21 cellular contexts compared by ENCODE assay signal in genomic region chr11:116792144-116792868, GRCh38. TPM values are rescaled to one million over a fixed set of nuclear protein-coding genes. Genes with fewer than 3 reads are reported as not detected.
DNase-seq lines count a peak whose midpoint lies in the region; ATAC-seq, FAIRE-seq and TF ChIP-seq lines count a peak whose summit lies in the region.
"Had no signal": no experiment of that assay in that cellular context is flagged by ENCODE, and none has a peak within 500 bp of the region (broad histone marks: within the 10 kb centered on the region; RNA-seq: fewer than 3 reads in every experiment).

No MANE protein-coding gene starts in this region.

- no peaks in the 10 kb centered on the region for H3K27me3 Mint-ChIP-seq in osteocyte (ENCODE audit: unreplicated experiment)
- peaks cover 9 to 10% (median 9%) of the 10 kb centered on the region in 3 donors for H3K27me3 Mint-ChIP-seq in immature natural killer cell (ENCODE audit: low read depth in 3 of 3)

- CTCF ChIA-PET in PC-3 (lab: Charles Lee) (no interaction called here), HepG2 (lab: Yijun Ruan, JAX; ENCODE audit: low intra/inter-chr PET ratio, low total read pairs) (interaction anchor here (0.9 to 2.6 kb wide), 6 partner anchors 34 to 314 kb away, joined by 3 to 23 read pairs (median 8); partner anchors contain the start of gene APOC3)

- H3K36me3 ChIP-seq in GM23248 (ENCODE audit: low read depth) (no peaks in the 10 kb centered on the region), PC-3 (ENCODE audit: low read depth, low read length) (no peaks in the 10 kb centered on the region), HepG2 (replicated peaks in 1 of 2; ENCODE audit: control insufficient read depth in 1 of 2, insufficient read depth in 2 of 2, low read length in 2 of 2) (no peaks in the 10 kb centered on the region)
- H3K36me3 ChIP-seq: BLaER1 treated with 17β-estradiol and CSF1 and Interleukin-3, amounts not matched to agents 10 nM and 100 nM had no signal

- no peak for TF ChIP-seq CTCF in PC-3 (conservative IDR thresholded peaks at IDR 0.05; ENCODE audit: low read depth, low read length)
- TF ChIP-seq CTCF in HepG2 (CRISPR knock-in tag; IDR thresholded peaks at IDR 0.05): no peak
- TF ChIP-seq CTCF in osteocyte (IDR thresholded peaks at IDR 0.05): no peak
- TF ChIP-seq CTCF in GM13976 (IDR thresholded peaks at IDR 0.05; ENCODE audit: borderline replicate concordance, control extremely low read depth, extremely low read depth, insufficient read depth, missing control alignments): no peak

- POLR2A ChIA-PET in PC-3 (lab: Charles Lee; ENCODE audit: unreplicated experiment) (no interaction called here), HepG2 (lab: Yijun Ruan, JAX) (interaction anchor here (0.8 to 17.3 kb wide), 8 partner anchors 15 to 388 kb away, joined by 3 to 1365 read pairs (median 6); partner anchors contain the start of genes APOA1, APOA4, APOC3 and SIK3)

- peaks cover 33% of the 10 kb centered on the region for H3K4me1 ChIP-seq in GM23248 (ENCODE audit: insufficient read depth)
- peaks cover 26% of the 10 kb centered on the region for H3K4me1 ChIP-seq in PC-3 (ENCODE audit: insufficient read depth, low read length)
- peaks cover 90% of the 10 kb centered on the region for H3K4me1 ChIP-seq in HepG2 (ENCODE audit: insufficient read depth, low read length)

- H3K4me3 Mint-ChIP-seq in osteocyte (ENCODE audit: unreplicated experiment) (no peak overlapping the region), immature natural killer cell (no peak overlapping the region)
- H3K4me3 Mint-ChIP-seq: H9 had no signal

- intact Hi-C loops in PC-3 (cut with micrococcal nuclease) (loop anchor here (5.0 kb wide), 2 partner anchors 60 to 315 kb away; no protein-coding TSS in a partner anchor), HepG2 (cut with micrococcal nuclease; ENCODE audit: unreplicated experiment) (loop anchor here (1.0 kb wide), 2 partner anchors 16 to 314 kb away; no protein-coding TSS in a partner anchor)

- peak; percentile 86 to 90 for TF ChIP-seq POLR2A in HepG2 (IDR thresholded peaks at IDR 0.05; ENCODE audit: insufficient read depth in 1 of 2, low read depth in 2 of 2, low read length in 2 of 2)

- peaks cover 5% of the 10 kb centered on the region for H3K79me2 ChIP-seq in GM23248 (ENCODE audit: insufficient read depth)
- peaks cover 5% of the 10 kb centered on the region for H3K79me2 ChIP-seq in PC-3 (ENCODE audit: low read length)
- H3K79me2 ChIP-seq in HepG2 (ENCODE audit: insufficient read depth, low read length): peaks cover 22% of the 10 kb centered on the region

- ATAC-seq in PC-3 (no peak), HepG2 (peak; percentile 29)

- no peak overlapping the region for H2AFZ ChIP-seq in GM23248
- no peak overlapping the region for H2AFZ ChIP-seq in PC-3 (ENCODE audit: low read length)
- no peak overlapping the region for H2AFZ ChIP-seq in HepG2 (ENCODE audit: low read length)

- H3K9me3 ChIP-seq in GM23248 (ENCODE audit: low read depth) (no peaks in the 10 kb centered on the region), PC-3 (ENCODE audit: low read length) (no peaks in the 10 kb centered on the region), HepG2 (ENCODE audit: low read length) (no peaks in the 10 kb centered on the region)

- no peaks in the 10 kb centered on the region for H3K27me3 ChIP-seq in GM23248 (replicated peaks; ENCODE audit: insufficient read depth)
- H3K27me3 ChIP-seq in PC-3 (ENCODE audit: low read length): no peaks in the 10 kb centered on the region
- no peaks in the 10 kb centered on the region; a peak in 1 of 5 replicates for H3K27me3 ChIP-seq in HepG2 (ENCODE audit: control insufficient read depth in 1 of 2, insufficient read depth in 2 of 2, low read length in 2 of 2)
- H3K27me3 ChIP-seq: BLaER1 treated with 17β-estradiol and CSF1 and Interleukin-3, amounts not matched to agents 10 nM and 100 nM had no signal

- H3K4me3 ChIP-seq in GM23248 (no peak overlapping the region), PC-3 (ENCODE audit: low read length) (no peak overlapping the region), HepG2 (replicated peaks in 1 of 3; ENCODE audit: insufficient read depth in 1 of 3, low read depth in 2 of 3, low read length in 3 of 3) (peak overlapping the region; percentile 57 to 83 (median 58))
- H3K4me3 ChIP-seq: BLaER1 treated with 17β-estradiol and CSF1 and Interleukin-3, amounts not matched to agents 10 nM and 100 nM had no signal

- DNase-seq in GM23248 (no peak), PC-3 (no peak), HepG2 (ENCODE audit: low spot score) (peak; percentile 63), osteocyte (ENCODE audit: extremely low spot score, unreplicated experiment) (peak; percentile 64), GM19239 (ENCODE audit: insufficient read length, low spot score) (no peak), GM13976 (ENCODE audit: low spot score) (no peak), immature natural killer cell (no peak)
- DNase-seq: CD8-positive, alpha-beta memory T cell; H9; NCI-H1105; NCI-H2081; NCI-H510A; NCI-H748 treated with DMSO at 0.1 percent for 48 hours; NK-92 treated with Interleukin-12 subunit alpha and Interleukin-12 subunit beta, amount 100 ng/mL, for 24 hours; Right ventricle myocardium superior had no signal

- H3K27ac ChIP-seq in GM23248 (0 out of 2 replicates have a peak overlapping the region, but pooled peaks have one; percentile 26), PC-3 (ENCODE audit: low read length) (no peak overlapping the region), HepG2 (ENCODE audit: extremely low read length, insufficient read depth, low read length) (peak overlapping the region; percentile 87)
- H3K27ac ChIP-seq: BLaER1 treated with 17β-estradiol and CSF1 and Interleukin-3, amounts not matched to agents 10 nM and 100 nM; SK-N-MC had no signal

- H3F3A ChIP-seq in GM23248 (ENCODE audit: insufficient read depth) (peaks cover 24% of the 10 kb centered on the region), PC-3 (ENCODE audit: low read length, unreplicated experiment) (no peaks in the 10 kb centered on the region)

- H3K4me1 Mint-ChIP-seq in osteocyte (ENCODE audit: unreplicated experiment): peaks cover 6% of the 10 kb centered on the region
- H3K4me1 Mint-ChIP-seq in immature natural killer cell: peaks cover 14 to 15% of the 10 kb centered on the region in 2 donors

- no peak overlapping the region for H3K9ac ChIP-seq in GM23248
- no peak overlapping the region for H3K9ac ChIP-seq in PC-3 (ENCODE audit: low read length)
- H3K9ac ChIP-seq in HepG2 (ENCODE audit: insufficient read depth, low read depth, low read length): peak overlapping the region; percentile 80
- H3K9ac ChIP-seq: BLaER1 treated with 17β-estradiol and CSF1 and Interleukin-3, amounts not matched to agents 10 nM and 100 nM had no signal

- H3K4me2 ChIP-seq in GM23248 (ENCODE audit: unreplicated experiment): peak overlapping the region; percentile 21
- peak overlapping the region; percentile 27 for H3K4me2 ChIP-seq in PC-3 (ENCODE audit: low read length)
- peak overlapping the region; percentile 93 for H3K4me2 ChIP-seq in HepG2 (ENCODE audit: low read depth, low read length)

- H3K27ac Mint-ChIP-seq in osteocyte (ENCODE audit: unreplicated experiment): no peak overlapping the region
- no peak overlapping the region for H3K27ac Mint-ChIP-seq in immature natural killer cell
- H3K27ac Mint-ChIP-seq: H9 had no signal

- H3K9me2 ChIP-seq in GM23248 (ENCODE audit: insufficient read depth): no peaks in the 10 kb centered on the region
- no peaks in the 10 kb centered on the region for H3K9me2 ChIP-seq in PC-3 (replicated peaks; ENCODE audit: low read length)

- H4K20me1 ChIP-seq in GM23248 (ENCODE audit: insufficient read depth) (no peaks in the 10 kb centered on the region), PC-3 (ENCODE audit: low read length) (no peaks in the 10 kb centered on the region), HepG2 (ENCODE audit: insufficient read depth, low read length) (no peaks in the 10 kb centered on the region)

- peak; percentile 37; the same call in 1 of the 2 replicates for TF ChIP-seq RAD21 in HepG2 (CRISPR knock-in tag; IDR thresholded peaks at IDR 0.05)

- FAIRE-seq in HepG2 (lab: Jason Lieb, UNC) (peak; percentile 69), GM19239 (lab: Jason Lieb, UNC) (no peak)
- FAIRE-seq: G401.6 had no signal

- 72 to 73% methylated on average over 7 to 8 of the region's 8 CpGs for WGBS in GM23248 (ENCODE audit: low coverage in 1 of 2, low lambda C conversion rate in 2 of 2, missing lambda C conversion rate in 2 of 2), 2 experiments
- WGBS in HepG2 (ENCODE audit: low lambda C conversion rate): 16% methylated on average over 8 of the region's 8 CpGs

- H3K36me3 Mint-ChIP-seq in osteocyte (ENCODE audit: unreplicated experiment) (no peaks in the 10 kb centered on the region), immature natural killer cell (no peaks in the 10 kb centered on the region)

- BruUV-seq in PC-3 (replicated peaks; lab: Mats Ljungman, UMichigan) (no TSS peak), HepG2 (replicated peaks; lab: Mats Ljungman, UMichigan) (no TSS peak)

- TF ChIP-seq EP300 in HepG2 (IDR thresholded peaks at IDR 0.05; ENCODE audit: low read depth in 2 of 2, low read length in 2 of 2) (peak; percentile 19 to 84; a peak in 3 of 4 replicates), HepG2 (CRISPR knock-in tag; IDR thresholded peaks at IDR 0.05; ENCODE audit: borderline replicate concordance) (peak; percentile 49; the same call in 1 of the 2 replicates)

- in situ Hi-C loops in GM23248 (cut with MboI): no loop called here
- in situ Hi-C loops in HepG2 (cut with HindIII; ENCODE audit: extremely low pct_ligation_motif_present, low pct_unique_long_range_greater_than_20kb): loop anchor here (5.0 to 10.0 kb wide), 2 partner anchors 45 to 302 kb away; partner anchors contain the start of genes APOA1 and SIK3
- in situ Hi-C loops in GM13976 (cut with MboI; ENCODE audit: low sequenced_read_pairs, unreplicated experiment): loop anchor here (25.0 kb wide), 1 partner anchor 320 kb away; no protein-coding TSS in a partner anchor

- no peaks in the 10 kb centered on the region for H3K9me3 Mint-ChIP-seq in osteocyte (ENCODE audit: unreplicated experiment)
- no peaks in the 10 kb centered on the region for H3K9me3 Mint-ChIP-seq in immature natural killer cell
- H3K9me3 Mint-ChIP-seq: CD8-positive, alpha-beta memory T cell; H9 had no signal

RNA-seq across cellular contexts. Expression of gene APOA5, which starts 0.6 kb away (rescaled TPM):
- total RNA-seq in GM23248 (2014; rRNA removed; shearing (Covaris generic)): not detected in 2 replicates
- polyA plus RNA-seq in GM23248 (2016; fragmentation: Nextera tagmentation; extraction: Ambion mirVana) (not detected in 2 replicates), HepG2 (2011; rRNA removed) (44.0 and 61.4 TPM in 2 replicates), immature natural killer cell (not detected)
- total RNA-seq in PC-3 (2014; rRNA removed) (not detected in 2 replicates), HepG2 (2016; rRNA removed; fragmentation: Illumina TruSeq; extraction: Trizol) (21.9 and 49.1 TPM in 2 replicates), osteocyte (not detected in 2 replicates)
- total RNA-seq in HepG2 (2016; cell fraction: cytosol; rRNA removed; fragmentation: Illumina TruSeq; extraction: Trizol; ENCODE audit: low read depth): 4.6 and 4.7 TPM in 2 replicates
- total RNA-seq in HepG2 (2016; cell fraction: insoluble cytoplasmic fraction; rRNA removed; fragmentation: Illumina TruSeq; extraction: Trizol): 16.8 and 55.7 TPM in 2 replicates
- total RNA-seq in HepG2 (2016; cell fraction: membrane; rRNA removed; fragmentation: Illumina TruSeq; extraction: Trizol): 7.4 and 9.8 TPM in 2 replicates
- total RNA-seq in HepG2 (2016; cell fraction: nucleus; rRNA removed; fragmentation: Illumina TruSeq; extraction: Trizol): 41.1 and 46.7 TPM in 2 replicates
- 50.5 and 63.0 TPM in 2 replicates for polyA plus RNA-seq in HepG2 (2011; cell fraction: cytosol; rRNA removed)
- 48.8 and 51.3 TPM in 2 replicates for polyA plus RNA-seq in HepG2 (2011; cell fraction: nucleus; rRNA removed)
- 32.9 and 35.6 TPM in 2 replicates for polyA plus RNA-seq in HepG2 (2012)
- polyA plus RNA-seq in HepG2 (2016; cell fraction: cytosol; fragmentation: Illumina TruSeq; extraction: Trizol; ENCODE audit: low read depth): 3.5 and 4.1 TPM in 2 replicates
- 17.4 and 19.7 TPM in 2 replicates for polyA plus RNA-seq in HepG2 (2016; cell fraction: insoluble cytoplasmic fraction; fragmentation: Illumina TruSeq; extraction: Trizol; ENCODE audit: low read depth)
- 5.1 and 6.3 TPM in 2 replicates for polyA plus RNA-seq in HepG2 (2016; cell fraction: membrane; fragmentation: Illumina TruSeq; extraction: Trizol; ENCODE audit: low read depth)
- 67.2 and 70.6 TPM in 2 replicates for polyA plus RNA-seq in HepG2 (2016; cell fraction: nucleus; fragmentation: Illumina TruSeq; extraction: Trizol; ENCODE audit: insufficient read depth, low read depth)
- 37.9 TPM in 1 of 2 replicates, not detected in the other for polyA minus RNA-seq in HepG2 (2011; rRNA and poly(A)+ RNA removed; ENCODE audit: low replicate concordance)
- 21.8 and 26.5 TPM in 2 replicates for polyA minus RNA-seq in HepG2 (2011; cell fraction: cytosol; rRNA and poly(A)+ RNA removed)
- polyA minus RNA-seq in HepG2 (2011; cell fraction: nucleus; rRNA and poly(A)+ RNA removed): 24.4 and 25.6 TPM in 2 replicates
- total RNA-seq: A673; CD8-positive, alpha-beta memory T cell; HT-29; OCI-LY7; Right ventricle myocardium superior had no signal
- polyA plus RNA-seq: CD8-positive, alpha-beta memory T cell had no signal

RNA-seq across cellular contexts. Expression of gene ZPR1, which starts 4.5 kb away (rescaled TPM):
- 30.8 and 34.9 TPM in 2 replicates for total RNA-seq in GM23248 (2014; rRNA removed; shearing (Covaris generic))
- polyA plus RNA-seq in GM23248 (2016; fragmentation: Nextera tagmentation; extraction: Ambion mirVana): 71.3 and 76.8 TPM in 2 replicates
- total RNA-seq in PC-3 (2014; rRNA removed): 86.5 and 89.5 TPM in 2 replicates
- total RNA-seq in HepG2 (2016; rRNA removed; fragmentation: Illumina TruSeq; extraction: Trizol): 79.3 and 102 TPM in 2 replicates
- total RNA-seq in HepG2 (2016; cell fraction: cytosol; rRNA removed; fragmentation: Illumina TruSeq; extraction: Trizol; ENCODE audit: low read depth): 37.7 and 41.8 TPM in 2 replicates
- total RNA-seq in HepG2 (2016; cell fraction: insoluble cytoplasmic fraction; rRNA removed; fragmentation: Illumina TruSeq; extraction: Trizol): 81.1 and 95.0 TPM in 2 replicates
- 74.2 and 83.3 TPM in 2 replicates for total RNA-seq in HepG2 (2016; cell fraction: membrane; rRNA removed; fragmentation: Illumina TruSeq; extraction: Trizol)
- total RNA-seq in HepG2 (2016; cell fraction: nucleus; rRNA removed; fragmentation: Illumina TruSeq; extraction: Trizol): 52.5 and 60.5 TPM in 2 replicates
- 40.0 and 45.2 TPM in 2 replicates for polyA plus RNA-seq in HepG2 (2011; rRNA removed)
- polyA plus RNA-seq in HepG2 (2011; cell fraction: cytosol; rRNA removed): 31.7 and 43.5 TPM in 2 replicates
- polyA plus RNA-seq in HepG2 (2011; cell fraction: nucleus; rRNA removed): 34.9 and 46.0 TPM in 2 replicates
- 28.2 and 35.4 TPM in 2 replicates for polyA plus RNA-seq in HepG2 (2012)
- 55.3 and 55.7 TPM in 2 replicates for polyA plus RNA-seq in HepG2 (2016; cell fraction: cytosol; fragmentation: Illumina TruSeq; extraction: Trizol; ENCODE audit: low read depth)
- 104 and 107 TPM in 2 replicates for polyA plus RNA-seq in HepG2 (2016; cell fraction: insoluble cytoplasmic fraction; fragmentation: Illumina TruSeq; extraction: Trizol; ENCODE audit: low read depth)
- 67.7 and 70.1 TPM in 2 replicates for polyA plus RNA-seq in HepG2 (2016; cell fraction: membrane; fragmentation: Illumina TruSeq; extraction: Trizol; ENCODE audit: low read depth)
- 88.0 and 94.3 TPM in 2 replicates for polyA plus RNA-seq in HepG2 (2016; cell fraction: nucleus; fragmentation: Illumina TruSeq; extraction: Trizol; ENCODE audit: insufficient read depth, low read depth)
- polyA minus RNA-seq in HepG2 (2011; rRNA and poly(A)+ RNA removed; ENCODE audit: low replicate concordance): 25.2 and 35.9 TPM in 2 replicates
- polyA minus RNA-seq in HepG2 (2011; cell fraction: cytosol; rRNA and poly(A)+ RNA removed): 28.7 and 36.5 TPM in 2 replicates
- 64.4 and 81.6 TPM in 2 replicates for polyA minus RNA-seq in HepG2 (2011; cell fraction: nucleus; rRNA and poly(A)+ RNA removed)
- 33.1 and 35.1 TPM in 2 replicates for total RNA-seq in osteocyte
- polyA plus RNA-seq in immature natural killer cell: 10 to 100 TPM; 27.8 to 34.3 (median 31.5) TPM

RNA-seq across cellular contexts. Expression of gene BUD13, which starts 19.5 kb away (rescaled TPM):
- total RNA-seq in GM23248 (2014; rRNA removed; shearing (Covaris generic)): 8.2 and 12.3 TPM in 2 replicates
- 6.3 and 7.7 TPM in 2 replicates for polyA plus RNA-seq in GM23248 (2016; fragmentation: Nextera tagmentation; extraction: Ambion mirVana)
- 28.9 and 38.0 TPM in 2 replicates for total RNA-seq in PC-3 (2014; rRNA removed)
- 25.9 and 31.9 TPM in 2 replicates for total RNA-seq in HepG2 (2016; rRNA removed; fragmentation: Illumina TruSeq; extraction: Trizol)
- total RNA-seq in HepG2 (2016; cell fraction: cytosol; rRNA removed; fragmentation: Illumina TruSeq; extraction: Trizol; ENCODE audit: low read depth): 9.8 and 11.4 TPM in 2 replicates
- 26.1 and 34.7 TPM in 2 replicates for total RNA-seq in HepG2 (2016; cell fraction: insoluble cytoplasmic fraction; rRNA removed; fragmentation: Illumina TruSeq; extraction: Trizol)
- 13.7 and 16.8 TPM in 2 replicates for total RNA-seq in HepG2 (2016; cell fraction: membrane; rRNA removed; fragmentation: Illumina TruSeq; extraction: Trizol)
- 15.5 and 16.7 TPM in 2 replicates for total RNA-seq in HepG2 (2016; cell fraction: nucleus; rRNA removed; fragmentation: Illumina TruSeq; extraction: Trizol)
- 13.3 and 13.6 TPM in 2 replicates for polyA plus RNA-seq in HepG2 (2011; rRNA removed)
- polyA plus RNA-seq in HepG2 (2011; cell fraction: cytosol; rRNA removed): 12.0 and 12.9 TPM in 2 replicates
- polyA plus RNA-seq in HepG2 (2011; cell fraction: nucleus; rRNA removed): 13.7 and 14.5 TPM in 2 replicates
- polyA plus RNA-seq in HepG2 (2012): 8.9 and 13.2 TPM in 2 replicates
- polyA plus RNA-seq in HepG2 (2016; cell fraction: cytosol; fragmentation: Illumina TruSeq; extraction: Trizol; ENCODE audit: low read depth): 2.2 and 2.6 TPM in 2 replicates
- 28.6 and 34.0 TPM in 2 replicates for polyA plus RNA-seq in HepG2 (2016; cell fraction: insoluble cytoplasmic fraction; fragmentation: Illumina TruSeq; extraction: Trizol; ENCODE audit: low read depth)
- polyA plus RNA-seq in HepG2 (2016; cell fraction: membrane; fragmentation: Illumina TruSeq; extraction: Trizol; ENCODE audit: low read depth): 5.5 and 6.3 TPM in 2 replicates
- 25.0 and 27.1 TPM in 2 replicates for polyA plus RNA-seq in HepG2 (2016; cell fraction: nucleus; fragmentation: Illumina TruSeq; extraction: Trizol; ENCODE audit: insufficient read depth, low read depth)
- polyA minus RNA-seq in HepG2 (2011; rRNA and poly(A)+ RNA removed; ENCODE audit: low replicate concordance): 14.1 and 21.2 TPM in 2 replicates
- 8.4 and 8.5 TPM in 2 replicates for polyA minus RNA-seq in HepG2 (2011; cell fraction: cytosol; rRNA and poly(A)+ RNA removed)
- polyA minus RNA-seq in HepG2 (2011; cell fraction: nucleus; rRNA and poly(A)+ RNA removed): 12.2 and 14.8 TPM in 2 replicates
- total RNA-seq in osteocyte: 13.1 and 15.2 TPM in 2 replicates
- polyA plus RNA-seq in immature natural killer cell: 10 to 100 TPM in 1 of 3 donors, 1 to 10 TPM in 2; 5.7 to 16.0 (median 7.0) TPM

RNA-seq across cellular contexts. Expression of gene APOA4, which starts 30.8 kb away (rescaled TPM):
- not detected in 2 replicates for total RNA-seq in GM23248 (2014; rRNA removed; shearing (Covaris generic))
- polyA plus RNA-seq in GM23248 (2016; fragmentation: Nextera tagmentation; extraction: Ambion mirVana) (not detected in 2 replicates), HepG2 (2011; rRNA removed) (7.2 and 11.0 TPM in 2 replicates), immature natural killer cell (not detected)
- total RNA-seq in PC-3 (2014; rRNA removed) (not detected in 2 replicates), HepG2 (2016; rRNA removed; fragmentation: Illumina TruSeq; extraction: Trizol) (1.8 and 3.8 TPM in 2 replicates), osteocyte (not detected in 2 replicates)
- 1.2 and 2.1 TPM in 2 replicates for total RNA-seq in HepG2 (2016; cell fraction: cytosol; rRNA removed; fragmentation: Illumina TruSeq; extraction: Trizol; ENCODE audit: low read depth)
- 2.1 and 3.7 TPM in 2 replicates for total RNA-seq in HepG2 (2016; cell fraction: insoluble cytoplasmic fraction; rRNA removed; fragmentation: Illumina TruSeq; extraction: Trizol)
- 2.5 and 3.8 TPM in 2 replicates for total RNA-seq in HepG2 (2016; cell fraction: membrane; rRNA removed; fragmentation: Illumina TruSeq; extraction: Trizol)
- 1.5 and 3.9 TPM in 2 replicates for total RNA-seq in HepG2 (2016; cell fraction: nucleus; rRNA removed; fragmentation: Illumina TruSeq; extraction: Trizol)
- 9.4 and 10.1 TPM in 2 replicates for polyA plus RNA-seq in HepG2 (2011; cell fraction: cytosol; rRNA removed)
- 4.4 and 6.4 TPM in 2 replicates for polyA plus RNA-seq in HepG2 (2011; cell fraction: nucleus; rRNA removed)
- 5.7 and 7.6 TPM in 2 replicates for polyA plus RNA-seq in HepG2 (2012)
- 1.8 and 2.4 TPM in 2 replicates for polyA plus RNA-seq in HepG2 (2016; cell fraction: cytosol; fragmentation: Illumina TruSeq; extraction: Trizol; ENCODE audit: low read depth)
- 1.6 and 1.8 TPM in 2 replicates for polyA plus RNA-seq in HepG2 (2016; cell fraction: insoluble cytoplasmic fraction; fragmentation: Illumina TruSeq; extraction: Trizol; ENCODE audit: low read depth)
- polyA plus RNA-seq in HepG2 (2016; cell fraction: membrane; fragmentation: Illumina TruSeq; extraction: Trizol; ENCODE audit: low read depth): 2.4 and 3.3 TPM in 2 replicates
- 3.5 and 4.1 TPM in 2 replicates for polyA plus RNA-seq in HepG2 (2016; cell fraction: nucleus; fragmentation: Illumina TruSeq; extraction: Trizol; ENCODE audit: insufficient read depth, low read depth)
- polyA minus RNA-seq in HepG2 (2011; rRNA and poly(A)+ RNA removed; ENCODE audit: low replicate concordance): 4.4 TPM in 1 of 2 replicates, not detected in the other
- polyA minus RNA-seq in HepG2 (2011; cell fraction: cytosol; rRNA and poly(A)+ RNA removed): 2.5 and 3.2 TPM in 2 replicates
- 0.77 and 1.6 TPM in 2 replicates for polyA minus RNA-seq in HepG2 (2011; cell fraction: nucleus; rRNA and poly(A)+ RNA removed)
- total RNA-seq: A673; CD8-positive, alpha-beta memory T cell; H9; HT-29; OCI-LY7; Right ventricle myocardium superior had no signal
- polyA plus RNA-seq: CD8-positive, alpha-beta memory T cell had no signal

RNA-seq across cellular contexts. Expression of gene APOC3, which starts 37.4 kb away (rescaled TPM):
- not detected in 2 replicates for total RNA-seq in GM23248 (2014; rRNA removed; shearing (Covaris generic))
- polyA plus RNA-seq in GM23248 (2016; fragmentation: Nextera tagmentation; extraction: Ambion mirVana) (not detected in 2 replicates), HepG2 (2011; rRNA removed) (687 and 1,005 TPM in 2 replicates), immature natural killer cell (not detected)
- total RNA-seq in PC-3 (2014; rRNA removed) (not detected in 2 replicates), HepG2 (2016; rRNA removed; fragmentation: Illumina TruSeq; extraction: Trizol) (179 and 314 TPM in 2 replicates), osteocyte (not detected in 2 replicates)
- total RNA-seq in HepG2 (2016; cell fraction: cytosol; rRNA removed; fragmentation: Illumina TruSeq; extraction: Trizol; ENCODE audit: low read depth): 470 and 617 TPM in 2 replicates
- 191 and 310 TPM in 2 replicates for total RNA-seq in HepG2 (2016; cell fraction: insoluble cytoplasmic fraction; rRNA removed; fragmentation: Illumina TruSeq; extraction: Trizol)
- total RNA-seq in HepG2 (2016; cell fraction: membrane; rRNA removed; fragmentation: Illumina TruSeq; extraction: Trizol): 250 and 324 TPM in 2 replicates
- 211 and 238 TPM in 2 replicates for total RNA-seq in HepG2 (2016; cell fraction: nucleus; rRNA removed; fragmentation: Illumina TruSeq; extraction: Trizol)
- polyA plus RNA-seq in HepG2 (2011; cell fraction: cytosol; rRNA removed): 944 and 988 TPM in 2 replicates
- 255 and 392 TPM in 2 replicates for polyA plus RNA-seq in HepG2 (2011; cell fraction: nucleus; rRNA removed)
- 921 and 1,213 TPM in 2 replicates for polyA plus RNA-seq in HepG2 (2012)
- polyA plus RNA-seq in HepG2 (2016; cell fraction: cytosol; fragmentation: Illumina TruSeq; extraction: Trizol; ENCODE audit: low read depth): 724 and 925 TPM in 2 replicates
- 243 and 253 TPM in 2 replicates for polyA plus RNA-seq in HepG2 (2016; cell fraction: insoluble cytoplasmic fraction; fragmentation: Illumina TruSeq; extraction: Trizol; ENCODE audit: low read depth)
- polyA plus RNA-seq in HepG2 (2016; cell fraction: membrane; fragmentation: Illumina TruSeq; extraction: Trizol; ENCODE audit: low read depth): 332 and 399 TPM in 2 replicates
- polyA plus RNA-seq in HepG2 (2016; cell fraction: nucleus; fragmentation: Illumina TruSeq; extraction: Trizol; ENCODE audit: insufficient read depth, low read depth): 479 and 488 TPM in 2 replicates
- polyA minus RNA-seq in HepG2 (2011; rRNA and poly(A)+ RNA removed; ENCODE audit: low replicate concordance): 493 TPM in 1 of 2 replicates, not detected in the other
- polyA minus RNA-seq in HepG2 (2011; cell fraction: cytosol; rRNA and poly(A)+ RNA removed): 182 and 185 TPM in 2 replicates
- polyA minus RNA-seq in HepG2 (2011; cell fraction: nucleus; rRNA and poly(A)+ RNA removed): 38.8 and 66.1 TPM in 2 replicates
- total RNA-seq: A673; CD8-positive, alpha-beta memory T cell; H9; HT-29; OCI-LY7 had no signal
- polyA plus RNA-seq: CD8-positive, alpha-beta memory T cell had no signal

Comparison
In these comparisons a context has a peak if more than half of its experiments do, and no peak if none do; other contexts are left out.
1. DNase-seq: peak in HepG2 (single experiment) and osteocyte (single experiment); none in GM23248 (single experiment), PC-3 (single experiment), GM19239 (single experiment), GM13976 (single experiment) and immature natural killer cell (0 of 3).
2. H3K4me2 ChIP-seq: peak in every context shown above with its lines; median percentile 93 in HepG2; 27 in PC-3; 21 in GM23248.
3. H3K4me3 ChIP-seq: peak in HepG2 (3 of 3); none in GM23248 (single experiment) and PC-3 (single experiment).